18 cellular contexts compared by ENCODE assay signal in the genomic region with DNA sequence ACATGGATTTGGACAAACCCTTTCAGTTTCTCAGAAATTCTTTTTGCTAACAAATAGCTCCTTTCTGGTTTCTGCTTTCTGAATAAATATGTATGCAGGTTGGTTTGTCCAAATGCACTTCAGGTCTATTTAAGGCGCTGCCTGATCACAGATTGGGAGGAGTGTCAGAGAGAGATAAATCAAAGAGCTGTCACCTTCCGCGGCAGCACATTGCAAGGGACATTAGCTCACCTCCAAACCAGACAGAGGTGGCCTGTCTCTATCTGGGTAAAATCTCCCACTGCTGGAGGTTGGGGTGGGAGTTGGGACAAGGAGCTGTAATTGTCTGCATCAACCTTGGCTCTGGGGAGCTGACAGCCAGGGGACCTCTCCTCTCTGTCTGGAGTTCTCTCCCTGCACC. TPM values are rescaled to one million over a fixed set of nuclear protein-coding genes. Genes with fewer than 3 reads are reported as not detected.
A peak's percentile ranks its signal among the peaks of the same experiment; 100 is the strongest.
DNase-seq lines count a peak whose midpoint lies in the region.
"Had no signal": no experiment of that assay in that cellular context is flagged by ENCODE, and none has a peak within 500 bp of the region (broad histone marks: within the 10 kb centered on the region; RNA-seq: fewer than 3 reads in every experiment).

No MANE protein-coding gene starts in this region.

- H3K27me3 ChIP-seq in skeletal muscle tissue (ENCODE audit: control insufficient read depth in 3 of 3, insufficient read depth in 3 of 3, low read length in 3 of 3), result no peaks in the 10 kb centered on the region

- H3K4me3 ChIP-seq in skeletal muscle tissue (ENCODE audit: low read length in 3 of 3), result peak overlapping the region in 2 of 3 donors; percentile 2 to 22
- H3K4me3 ChIP-seq: A549, GM23338 had no signal

- no peaks in the 10 kb centered on the region for H3K36me3 ChIP-seq in skeletal muscle tissue (ENCODE audit: control insufficient read depth in 3 of 3, insufficient read depth in 3 of 3, low read length in 3 of 3)

- peaks cover 0 to 14% (median 7%) of the 10 kb centered on the region in 3 donors for H3K4me1 ChIP-seq in skeletal muscle tissue (ENCODE audit: control insufficient read depth in 3 of 3, insufficient read depth in 3 of 3, low read length in 3 of 3)
- H3K4me1 ChIP-seq: A549, Caco-2 had no signal

- no peak overlapping the region for H3K27ac ChIP-seq in skeletal muscle tissue (ENCODE audit: low read depth, low read length)
- H3K27ac ChIP-seq: 22Rv1, A549, C4-2B, HL-60 had no signal

- no peak overlapping the region for H3K9ac ChIP-seq in skeletal muscle tissue (ENCODE audit: low read depth in 1 of 3, low read length in 3 of 3)

- DNase-seq in DMS 273 (lab: John Stamatoyannopoulos, UW; ENCODE audit: unreplicated experiment) (peak; percentile 17), DMS 273 treated with DMSO at 0.1 percent for 48 hours (lab: John Stamatoyannopoulos, UW) (no peak), NCI-H2171 (lab: John Stamatoyannopoulos, UW) (peak; percentile 33), left kidney (ENCODE audit: low read depth, low spot score) (peak; percentile 44), NCI-H1694 (lab: John Stamatoyannopoulos, UW) (no peak)
- DNase-seq in activated CD4-positive, alpha-beta T cell treated with anti-CD3 and anti-CD28 coated beads, Interleukin-2, amount 50 U/mL, for 48 hours, result no peak
- DNase-seq: AML-193; Caco-2; CD4-positive, alpha-beta T cell; DMS79 treated with DMSO at 0.1 percent for 48 hours; GF-D8; HCEC 1CT had no signal

- no peaks in the 10 kb centered on the region for H3K9me3 ChIP-seq in skeletal muscle tissue (ENCODE audit: control insufficient read depth in 3 of 3, low read length in 3 of 3)
- H3K9me3 ChIP-seq: A549, Caco-2 had no signal

RNA-seq across cellular contexts. Expression of a gene that starts 25.2 kb away (rescaled TPM):
- total RNA-seq in skeletal muscle tissue, result not detected
- total RNA-seq: Caco-2; CD4-positive, alpha-beta T cell; GM23338 had no signal

RNA-seq across cellular contexts. Expression of a gene that starts 46.0 kb away (rescaled TPM):
- total RNA-seq in skeletal muscle tissue, result not detected
- total RNA-seq: Caco-2; CD4-positive, alpha-beta T cell; GM23338 had no signal

Comparison
In these comparisons a context has a peak if more than half of its experiments do, and no peak if none do; other contexts are left out.
1. DNase-seq: peak in DMS 273 (single experiment), NCI-H2171 (single experiment) and left kidney (single experiment); none in DMS 273 treated with DMSO at 0.1 percent for 48 hours (single experiment), NCI-H1694 (single experiment) and activated CD4-positive, alpha-beta T cell treated with anti-CD3 and anti-CD28 coated beads, Interleukin-2, amount 50 U/mL, for 48 hours (0 of 2).